ENCODE assay signal across 16 cellular contexts in the genomic region with DNA sequence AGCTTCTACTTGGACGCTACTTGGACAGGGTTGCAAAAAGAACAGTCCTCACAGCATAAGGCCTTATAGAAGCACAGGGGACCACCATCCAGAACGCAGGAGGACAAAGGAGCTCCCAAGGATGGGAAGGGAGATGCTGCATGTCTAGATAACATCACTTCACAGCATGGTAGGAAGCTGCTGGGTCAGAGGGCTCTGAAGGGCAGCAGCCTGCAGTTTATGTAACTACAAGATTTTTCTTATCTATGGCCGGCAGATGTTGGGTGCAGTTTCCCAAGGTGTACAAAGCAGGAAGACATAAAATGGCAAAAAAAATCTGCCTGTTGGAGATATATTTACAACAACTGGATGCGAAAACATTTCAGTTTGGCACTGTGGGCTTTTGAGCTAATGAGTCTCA. TPM values are rescaled to one million over a fixed set of nuclear protein-coding genes. Genes with fewer than 3 reads are reported as not detected.
"Had no signal": no experiment of that assay in that cellular context is flagged by ENCODE, and none has a peak within 500 bp of the region (broad histone marks: within the 10 kb centered on the region; RNA-seq: fewer than 3 reads in every experiment).

No MANE protein-coding gene starts in this region.

- H3K27ac Mint-ChIP-seq: activated naive CD4-positive, alpha-beta T cell treated with anti-CD3 and anti-CD28 coated beads, Interleukin-2, amount 50 U/mL, for 24 hours; T-helper 2 cell treated with Interferon-gamma antibody and Interleukin-4, amounts not matched to agents 5 μg/mL and 100 μg/mL, for 36 hours had no signal

- H3K36me3 ChIP-seq: esophagus squamous epithelium, pancreas, sigmoid colon had no signal

- H3K4me1 Mint-ChIP-seq: activated naive CD4-positive, alpha-beta T cell treated with anti-CD3 and anti-CD28 coated beads, Interleukin-2, amount 50 U/mL, for 24 hours; neural crest cell had no signal

- FAIRE-seq: colon, endometrium, pancreas had no signal

- ATAC-seq: left colon, pancreas had no signal

- H3K27me3 ChIP-seq: sigmoid colon had no signal

- H3K36me3 Mint-ChIP-seq: activated naive CD4-positive, alpha-beta T cell treated with anti-CD3 and anti-CD28 coated beads, Interleukin-2, amount 50 U/mL, for 24 hours had no signal

- DNase-seq: activated CD4-positive, alpha-beta T cell treated with anti-CD3 and anti-CD28 coated beads, Interleukin-2, amount 50 U/mL, for 48 hours; activated effector memory CD4-positive, alpha-beta T cell treated with Interleukin-2 at 50 U/mL for 16 hours; activated T-cell treated with anti-CD3 and anti-CD28 coated beads, Interleukin-2, amount 50 U/mL, for 1 hour; esophagus squamous epithelium; foreskin fibroblast; left colon; pancreas; sigmoid colon; stimulated activated CD4-positive, alpha-beta T cell treated with anti-CD3 and anti-CD28 coated beads, Interleukin-1b, Interleukin-23, amount 100 ng/mL, for 48 hours had no signal

- H3K4me3 Mint-ChIP-seq: activated naive CD4-positive, alpha-beta T cell treated with anti-CD3 and anti-CD28 coated beads, Interleukin-2, amount 50 U/mL, for 24 hours; neural crest cell; T-helper 2 cell treated with Interferon-gamma antibody and Interleukin-4, amounts not matched to agents 5 μg/mL and 100 μg/mL, for 36 hours had no signal

- H3K9me3 Mint-ChIP-seq: activated naive CD4-positive, alpha-beta T cell treated with anti-CD3 and anti-CD28 coated beads, Interleukin-2, amount 50 U/mL, for 24 hours; T-helper 2 cell treated with Interferon-gamma antibody and Interleukin-4, amounts not matched to agents 5 μg/mL and 100 μg/mL, for 36 hours had no signal

- H3K4me1 ChIP-seq: esophagus squamous epithelium, pancreas, sigmoid colon had no signal

- H3K9me3 ChIP-seq: esophagus squamous epithelium, pancreas, sigmoid colon had no signal

- H3K27ac ChIP-seq: esophagus squamous epithelium, pancreas, sigmoid colon, VCaP had no signal

- H3K4me3 ChIP-seq: esophagus squamous epithelium, lung, pancreas, sigmoid colon had no signal

RNA-seq across cellular contexts. Expression of gene SLC5A9, which starts 45.3 kb away (rescaled TPM):
- total RNA-seq: neural crest cell, sigmoid colon had no signal
